In the genomic region with DNA sequence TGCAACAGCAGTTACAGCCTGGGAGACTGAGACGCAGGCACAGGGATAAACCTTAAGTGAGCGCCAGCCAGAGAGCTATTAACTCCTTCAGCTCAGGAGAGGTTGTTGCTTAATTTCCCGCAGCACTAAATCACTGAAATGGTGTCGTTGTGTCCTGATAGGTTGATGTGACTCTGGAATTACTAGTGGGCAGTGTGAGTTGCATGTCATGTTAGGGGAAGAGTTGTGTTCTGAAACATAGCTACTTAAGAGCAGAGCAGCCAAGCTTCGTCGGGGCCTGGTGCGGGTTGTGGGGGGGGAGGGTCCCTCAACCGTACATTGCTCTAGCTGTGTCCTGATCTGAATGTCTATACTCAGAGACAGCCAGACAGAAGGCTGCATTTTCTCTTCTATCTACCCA, we compare ENCODE assay signal across 24 cellular contexts.
"Had no signal": no experiment of that assay in that cellular context is flagged by ENCODE, and none has a peak within 500 bp of the region (broad histone marks: within the 10 kb centered on the region; RNA-seq: fewer than 3 reads in every experiment).

No MANE protein-coding gene starts in this region.

- H3K4me1 ChIP-seq: gastroesophageal sphincter, spleen, tibial artery, upper lobe of left lung, vagina had no signal

- DNase-seq: cortex of kidney; dorsolateral prefrontal cortex; effector CD8-positive, alpha-beta T cell; glutamatergic neuron; immature natural killer cell; left cardiac atrium; left ventricle myocardium superior; mesendoderm; naive thymus-derived CD4-positive, alpha-beta T cell; nucleus accumbens; ovary; right cardiac atrium; spleen; stimulated activated CD4-positive, alpha-beta T cell treated with anti-CD3 and anti-CD28 coated beads, Interleukin-15, amount 100 ng/mL, for 24 hours; stimulated activated CD4-positive, alpha-beta T cell treated with anti-CD3 and anti-CD28 coated beads, Interleukin-1b, Interleukin-23, amount 100 ng/mL, for 48 hours; stimulated activated CD4-positive, alpha-beta T cell treated with anti-CD3 and anti-CD28 coated beads, Interleukin-4, amount 100 ng/mL, for 24 hours; tibial artery had no signal

- H3K27ac Mint-ChIP-seq: immature natural killer cell; naive thymus-derived CD4-positive, alpha-beta T cell; stimulated activated memory B cell treated with anti-CD40 and anti-IgM and Interleukin-4, amounts not matched to agents 10 μg/mL and 1 μg/mL and 100 μg/mL, for 72 hours; stimulated activated naive CD8-positive, alpha-beta T cell treated with anti-CD3 and anti-CD28 coated beads, Interleukin-15, Interleukin-2, amounts not matched to agents 100 ng/mL and 50 ng/mL, for 24 hours had no signal

- H3K27me3 Mint-ChIP-seq: stimulated activated memory B cell treated with anti-CD40 and anti-IgM and Interleukin-4, amounts not matched to agents 10 μg/mL and 1 μg/mL and 100 μg/mL, for 72 hours; stimulated activated naive CD8-positive, alpha-beta T cell treated with anti-CD3 and anti-CD28 coated beads, Interleukin-15, Interleukin-2, amounts not matched to agents 100 ng/mL and 50 ng/mL, for 24 hours had no signal

- H3K36me3 Mint-ChIP-seq: immature natural killer cell; naive thymus-derived CD4-positive, alpha-beta T cell; stimulated activated memory B cell treated with anti-CD40 and anti-IgM and Interleukin-4, amounts not matched to agents 10 μg/mL and 1 μg/mL and 100 μg/mL, for 72 hours had no signal

- H3K36me3 ChIP-seq: gastroesophageal sphincter, ovary, spleen, tibial artery, upper lobe of left lung, vagina had no signal

- H3K27ac ChIP-seq: gastroesophageal sphincter, ovary, spleen, tibial artery, upper lobe of left lung, vagina had no signal

- H3K27me3 ChIP-seq: ovary, spleen, tibial artery, upper lobe of left lung, vagina had no signal

- H3K4me3 ChIP-seq: dorsolateral prefrontal cortex, gastroesophageal sphincter, lung, ovary, spleen, tibial artery, upper lobe of left lung, vagina had no signal

- H3K4me1 Mint-ChIP-seq: immature natural killer cell; naive thymus-derived CD4-positive, alpha-beta T cell; stimulated activated memory B cell treated with anti-CD40 and anti-IgM and Interleukin-4, amounts not matched to agents 10 μg/mL and 1 μg/mL and 100 μg/mL, for 72 hours had no signal

- H3K9me3 Mint-ChIP-seq: immature natural killer cell; neural crest cell; stimulated activated memory B cell treated with anti-CD40 and anti-IgM and Interleukin-4, amounts not matched to agents 10 μg/mL and 1 μg/mL and 100 μg/mL, for 72 hours; stimulated activated naive CD8-positive, alpha-beta T cell treated with anti-CD3 and anti-CD28 coated beads, Interleukin-15, Interleukin-2, amounts not matched to agents 100 ng/mL and 50 ng/mL, for 24 hours had no signal

- ATAC-seq: gastroesophageal sphincter; left ventricle myocardium superior; naive thymus-derived CD4-positive, alpha-beta T cell; stimulated activated memory B cell treated with anti-CD40 and anti-IgM and Interleukin-4, amounts not matched to agents 10 μg/mL and 1 μg/mL and 100 μg/mL, for 72 hours had no signal

- H3K4me3 Mint-ChIP-seq: immature natural killer cell; naive thymus-derived CD4-positive, alpha-beta T cell; neural crest cell; stimulated activated memory B cell treated with anti-CD40 and anti-IgM and Interleukin-4, amounts not matched to agents 10 μg/mL and 1 μg/mL and 100 μg/mL, for 72 hours; stimulated activated naive CD8-positive, alpha-beta T cell treated with anti-CD3 and anti-CD28 coated beads, Interleukin-15, Interleukin-2, amounts not matched to agents 100 ng/mL and 50 ng/mL, for 24 hours had no signal
